ENCODE assay signal across 8 cellular contexts in genomic region chr10:133394801-133395221, GRCh38. TPM values are rescaled to one million over a fixed set of nuclear protein-coding genes. Genes with fewer than 3 reads are reported as not detected.
DNase-seq lines count a peak whose midpoint lies in the region; ATAC-seq and TF ChIP-seq lines count a peak whose summit lies in the region.

No MANE protein-coding gene starts in this region.

- no peak for TF ChIP-seq CTCF in astrocyte of the cerebellum (IDR thresholded peaks at IDR 0.05; ENCODE audit: low read depth, low read length, missing control alignments)
- no peak for TF ChIP-seq CTCF in right lobe of liver (IDR thresholded peaks at IDR 0.05)
- no peak for TF ChIP-seq CTCF in type B pancreatic cell (conservative IDR thresholded peaks at IDR 0.05)

- no peak for TF ChIP-seq POLR2A in right lobe of liver (IDR thresholded peaks at IDR 0.05)
- no peak for TF ChIP-seq POLR2A in GM18505 (IDR thresholded peaks at IDR 0.05; ENCODE audit: borderline replicate concordance, extremely low read depth, insufficient read depth, insufficient read length)

- H3K4me1 ChIP-seq in right lobe of liver, result peaks cover 0 to 14% (median 4%) of the 10 kb centered on the region in 4 donors

- ATAC-seq in right lobe of liver, result no peak
- no peak for ATAC-seq in GM18505 (IDR thresholded peaks at IDR 0.05; ENCODE audit: unreplicated experiment)

- in situ Hi-C loops in astrocyte of the cerebellum (cut with HindIII; ENCODE audit: low sequenced_read_pairs), result no loop called here

- peaks cover 9% of the 10 kb centered on the region for H3K4me1 Mint-ChIP-seq in type B pancreatic cell (ENCODE audit: unreplicated experiment)

- intact Hi-C loops in right lobe of liver (cut with DNase I), result no loop called here

- no peaks in the 10 kb centered on the region for H3K9me3 ChIP-seq in right lobe of liver

- peak overlapping the region; percentile 59 to 70 (median 67) for H3K27ac ChIP-seq in right lobe of liver

- peaks cover 8% of the 10 kb centered on the region for H3K36me3 Mint-ChIP-seq in type B pancreatic cell

- 19% methylated on average over 9 of the region's 21 CpGs for WGBS in right lobe of liver (ENCODE audit: insufficient coverage, low coverage, low lambda C conversion rate, missing lambda C conversion rate)

- peaks cover 0 to 22% (median 7%) of the 10 kb centered on the region in 4 donors for H3K36me3 ChIP-seq in right lobe of liver

- H3K27me3 ChIP-seq in right lobe of liver, result no peaks in the 10 kb centered on the region

- peak overlapping the region; percentile 96 for H3K27ac Mint-ChIP-seq in type B pancreatic cell

- H3K27me3 Mint-ChIP-seq in type B pancreatic cell, result no peaks in the 10 kb centered on the region

- peak overlapping the region; percentile 98 for H3K4me3 Mint-ChIP-seq in type B pancreatic cell

- H3K4me3 ChIP-seq in astrocyte of the cerebellum (ENCODE audit: low read depth, low read length), result peak overlapping the region; percentile 87
- peak overlapping the region; percentile 87 to 95 (median 88) for H3K4me3 ChIP-seq in right lobe of liver

- no peaks in the 10 kb centered on the region for H3K9me3 Mint-ChIP-seq in type B pancreatic cell

- peak; percentile 13 for DNase-seq in activated naive CD4-positive, alpha-beta T cell treated with Interleukin-2 at 50 U/mL for 16 hours
- no peak for DNase-seq in activated naive CD4-positive, alpha-beta T cell (lab: John Stamatoyannopoulos, UW)
- DNase-seq in astrocyte of the cerebellum (ENCODE audit: low read depth) (no peak), right lobe of liver (peak in 2 of 3 donors; percentile 26 to 31), type B pancreatic cell (ENCODE audit: extremely low spot score, unreplicated experiment) (no peak), SHP77 treated with DMSO at 0.1 percent for 48 hours (lab: John Stamatoyannopoulos, UW) (no peak)
- DNase-seq in stimulated activated CD4-positive, alpha-beta T cell treated with anti-CD3 and anti-CD28 coated beads, Interleukin-4, amount 100 ng/mL, for 24 hours, result no peak

RNA-seq across cellular contexts. Expression of gene MTG1, which starts 0.9 kb away (rescaled TPM):
- total RNA-seq in right lobe of liver, result 10 to 100 TPM; 25.1 to 45.7 (median 34.5) TPM
- 79.1 and 89.6 TPM in 2 replicates for total RNA-seq in type B pancreatic cell (ENCODE audit: low replicate concordance)

RNA-seq across cellular contexts. Expression of gene PAOX, which starts 15.7 kb away (rescaled TPM):
- total RNA-seq in right lobe of liver (10 to 100 TPM in 4 of 6 experiments, 1 to 10 TPM in 2; 9.4 to 15.9 (median 11.9) TPM), type B pancreatic cell (ENCODE audit: low replicate concordance) (6.9 and 8.2 TPM in 2 replicates)

RNA-seq across cellular contexts. Expression of gene ECHS1, which starts 21.7 kb away (rescaled TPM):
- 100 to 1,000 TPM; 293 to 780 (median 436) TPM for total RNA-seq in right lobe of liver
- 106 and 127 TPM in 2 replicates for total RNA-seq in type B pancreatic cell (ENCODE audit: low replicate concordance)

RNA-seq across cellular contexts. Expression of gene SPRN, which starts 29.6 kb away (rescaled TPM):
- total RNA-seq in right lobe of liver, result 10 to 100 TPM in 2 of 6 experiments, under 1 TPM in 3, not detected in 1; 0.07 to 15.1 (median 0.11) TPM
- total RNA-seq in type B pancreatic cell (ENCODE audit: low replicate concordance), result 0.21 and 0.56 TPM in 2 replicates

RNA-seq across cellular contexts. Expression of gene FUOM, which starts 37.0 kb away (rescaled TPM):
- total RNA-seq in right lobe of liver (100 to 1,000 TPM in 4 of 6 experiments, 10 to 100 TPM in 2; 76.1 to 158 (median 124) TPM), type B pancreatic cell (ENCODE audit: low replicate concordance) (20.4 and 21.7 TPM in 2 replicates)

Comparison
In these comparisons a context has a peak if more than half of its experiments do, and no peak if none do; other contexts are left out.
1. DNase-seq: peak in activated naive CD4-positive, alpha-beta T cell treated with Interleukin-2 at 50 U/mL for 16 hours (single experiment) and right lobe of liver (2 of 3); none in activated naive CD4-positive, alpha-beta T cell (0 of 4), astrocyte of the cerebellum (single experiment), type B pancreatic cell (single experiment), stimulated activated CD4-positive, alpha-beta T cell treated with anti-CD3 and anti-CD28 coated beads, Interleukin-4, amount 100 ng/mL, for 24 hours (single experiment) and SHP77 treated with DMSO at 0.1 percent for 48 hours (single experiment).